Comparison of ENCODE assay signal across 22 cellular contexts in genomic region chr10:29553732-29554260, GRCh38.
DNase-seq lines count a peak whose midpoint lies in the region; ATAC-seq and TF ChIP-seq lines count a peak whose summit lies in the region.
"Had no signal": no experiment of that assay in that cellular context is flagged by ENCODE, and none has a peak within 500 bp of the region (broad histone marks: within the 10 kb centered on the region; RNA-seq: fewer than 3 reads in every experiment).

No MANE protein-coding gene starts in this region.

- H3K9me3 ChIP-seq in left ventricle myocardium inferior (replicated peaks) = no peaks in the 10 kb centered on the region
- no peaks in the 10 kb centered on the region for H3K9me3 ChIP-seq in SJSA1 (replicated peaks)
- no peaks in the 10 kb centered on the region for H3K9me3 ChIP-seq in muscle layer of colon (ENCODE audit: low read length)
- H3K9me3 ChIP-seq: neutrophil, spleen had no signal

- no peak for ATAC-seq in GM18520 (IDR thresholded peaks at IDR 0.05; ENCODE audit: unreplicated experiment)
- ATAC-seq in GM18519 (IDR thresholded peaks at IDR 0.05; ENCODE audit: low FRiP score, unreplicated experiment) = no peak
- ATAC-seq: activated T-cell treated with anti-CD3 and anti-CD28 coated beads, Interleukin-2, amount 50 U/mL, for 4 hours; HepG2; stimulated activated memory B cell treated with anti-CD40 and anti-IgM and Interleukin-4, amounts not matched to agents 10 μg/mL and 1 μg/mL and 100 μg/mL, for 72 hours had no signal

- H3K4me1 ChIP-seq in left ventricle myocardium inferior = peaks cover 29% of the 10 kb centered on the region
- peaks cover 30% of the 10 kb centered on the region for H3K4me1 ChIP-seq in SJSA1 (replicated peaks)
- peaks cover 25% of the 10 kb centered on the region for H3K4me1 ChIP-seq in muscle layer of colon (ENCODE audit: insufficient read depth, low read length)

- TF ChIP-seq CTCF in left ventricle myocardium inferior (IDR thresholded peaks at IDR 0.05; ENCODE audit: borderline replicate concordance) = no peak

- H3K27ac ChIP-seq in left ventricle myocardium inferior (replicated peaks) = peak overlapping the region; percentile 43
- peak overlapping the region; percentile 81; the same call in 1 of the 2 replicates for H3K27ac ChIP-seq in SJSA1
- peak overlapping the region; percentile 29 for H3K27ac ChIP-seq in muscle layer of colon (ENCODE audit: low read depth, low read length)

- H3K9ac ChIP-seq in muscle layer of colon (ENCODE audit: low read length) = no peak overlapping the region

- H3K4me3 ChIP-seq in left ventricle myocardium inferior (no peak overlapping the region), SJSA1 (no peak overlapping the region), muscle layer of colon (ENCODE audit: low read depth in 1 of 2, low read length in 2 of 2) (no peak overlapping the region)
- H3K4me3 ChIP-seq: spleen had no signal

- intact Hi-C loops in left ventricle myocardium inferior (cut with micrococcal nuclease) (no loop called here), cardiac septum (cut with DNase I) (no loop called here)

- DNase-seq in left ventricle myocardium inferior (no peak), cardiac septum (ENCODE audit: low spot score) (no peak), SJSA1 (ENCODE audit: low read depth in 1 of 2, low spot score in 2 of 2) (no peak), SIG-M5 (lab: John Stamatoyannopoulos, UW) (no peak)
- DNase-seq: activated CD4-positive, alpha-beta T cell treated with anti-CD3 and anti-CD28 coated beads for 1 hour; activated naive CD4-positive, alpha-beta T cell treated with Interleukin-2 at 50 U/mL for 16 hours; activated T-cell treated with anti-CD3 and anti-CD28 coated beads, Interleukin-2, amount 50 U/mL, for 4 hours; aorta; CD4-positive, alpha-beta T cell; central memory CD4-positive, alpha-beta T cell; NCI-H1105 treated with DMSO at 0.1 percent for 48 hours; NCI-H2081; NCI-H226; NCI-H748 treated with DMSO at 0.1 percent for 48 hours; spleen; stimulated activated CD4-positive, alpha-beta T cell treated with anti-CD3 and anti-CD28 coated beads, Interleukin-2, amount 100 ng/mL, for 48 hours had no signal

- H3K27me3 ChIP-seq in left ventricle myocardium inferior (ENCODE audit: low read depth) (no peaks in the 10 kb centered on the region), SJSA1 (replicated peaks) (no peaks in the 10 kb centered on the region), muscle layer of colon (ENCODE audit: control insufficient read depth in 1 of 2, insufficient read depth in 2 of 2, low read length in 2 of 2) (no peaks in the 10 kb centered on the region)
- H3K27me3 ChIP-seq: neutrophil, spleen had no signal

- H3K36me3 ChIP-seq in left ventricle myocardium inferior (peaks cover 53% of the 10 kb centered on the region), SJSA1 (peaks cover 9% of the 10 kb centered on the region), muscle layer of colon (ENCODE audit: insufficient read depth, low read length) (peaks cover 56% of the 10 kb centered on the region)

Comparison
In these comparisons a context has a peak if more than half of its experiments do, and no peak if none do; other contexts are left out.
1. H3K27ac ChIP-seq: peak in every context shown above with its lines; median percentile 81 in SJSA1; 43 in left ventricle myocardium inferior; 29 in muscle layer of colon.